Comparison of ENCODE assay signal across 34 cellular contexts in the genomic region with DNA sequence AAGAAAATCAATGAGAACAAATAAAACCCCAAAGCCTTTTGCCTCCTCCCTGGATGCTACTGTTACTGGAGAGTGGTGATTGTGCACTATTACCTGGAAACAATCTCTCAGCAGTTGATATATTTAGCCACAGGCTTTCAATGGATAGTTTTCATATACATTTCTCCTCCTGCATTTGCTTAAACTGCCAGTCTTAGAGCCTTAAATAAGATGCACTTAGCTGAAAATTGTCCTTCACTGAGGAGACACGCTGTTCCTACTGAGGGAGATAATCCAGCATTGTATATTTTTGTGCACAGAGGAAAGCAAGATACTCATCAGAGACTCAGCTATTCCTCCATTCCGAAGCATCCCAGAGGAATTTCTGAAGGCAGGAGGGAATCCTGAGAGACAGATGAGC.
"Had no signal": no experiment of that assay in that cellular context is flagged by ENCODE, and none has a peak within 500 bp of the region (broad histone marks: within the 10 kb centered on the region; RNA-seq: fewer than 3 reads in every experiment).

No MANE protein-coding gene starts in this region.

- H3K4me2 ChIP-seq: KMS-11 had no signal

- H3K27ac ChIP-seq: KMS-11 had no signal

- H3K4me3 ChIP-seq: MG63 had no signal

- H3K36me3 ChIP-seq: MG63 had no signal

- DNase-seq: Karpas-422, Kasumi-1, KG1, MG63, MM.1S, MV-4-11, NCI-H1048, NCI-H1092, NCI-H1092 treated with DMSO at 0.1 percent for 48 hours, NCI-H1105, NCI-H1105 treated with DMSO at 0.1 percent for 48 hours, NCI-H1417, NCI-H1417 treated with DMSO at 0.1 percent for 48 hours, NCI-H1436, NCI-H1436 treated with DMSO at 0.1 percent for 48 hours, NCI-H146, NCI-H1694, NCI-H1694 treated with DMSO at 0.1 percent for 48 hours, NCI-H187, NCI-H187 treated with DMSO at 0.1 percent for 48 hours, NCI-H1930, NCI-H2029, NCI-H2029 treated with DMSO at 0.1 percent for 48 hours, NCI-H2081, NCI-H2081 treated with DMSO at 0.1 percent for 48 hours, NCI-H2107, NCI-H2171, NCI-H2171 treated with DMSO at 0.1 percent for 48 hours, NCI-H2227 treated with DMSO at 0.1 percent for 48 hours, NCI-H226, NCI-H345, NCI-H446, NCI-H446 treated with DMSO at 0.1 percent for 48 hours had no signal

- H3K9me3 ChIP-seq: MG63 had no signal

- H3K9ac ChIP-seq: KMS-11 had no signal
